In the genomic region with DNA sequence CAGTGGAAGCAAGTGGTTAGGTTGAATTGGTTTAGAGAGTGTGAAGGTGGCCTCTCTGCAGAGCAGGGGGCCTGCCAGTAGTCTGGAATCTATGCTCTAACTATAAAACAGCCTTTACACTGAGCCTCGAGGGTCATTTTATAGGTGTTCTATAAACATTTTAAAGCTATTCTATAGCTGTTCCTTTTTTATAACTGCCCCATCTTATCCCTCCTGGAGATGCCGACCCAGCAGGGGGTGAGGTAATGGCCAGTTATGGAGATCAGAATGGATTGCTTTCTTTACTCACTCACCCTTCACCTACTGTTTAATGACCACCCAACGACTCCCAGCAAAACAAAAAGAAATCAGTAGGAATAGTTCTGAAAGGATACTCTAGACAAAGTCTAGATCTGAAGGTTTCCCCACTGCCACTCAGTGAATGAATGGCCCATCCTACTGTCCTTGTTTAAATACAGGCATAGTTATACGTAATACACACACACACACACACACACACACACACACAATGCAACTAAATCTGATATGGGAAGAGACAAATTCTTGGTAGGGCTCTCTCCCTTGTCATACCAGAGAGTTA, we compare ENCODE assay signal across 31 cellular contexts.
"Had no signal": no experiment of that assay in that cellular context is flagged by ENCODE, and none has a peak within 500 bp of the region (broad histone marks: within the 10 kb centered on the region; RNA-seq: fewer than 3 reads in every experiment).

No MANE protein-coding gene starts in this region.

- H3K4me3 ChIP-seq: ascending aorta, breast epithelium, cardiac muscle cell, colonic mucosa, gastrocnemius medialis, heart left ventricle had no signal

- DNase-seq: activated CD4-positive, alpha-beta memory T cell treated with anti-CD3 and anti-CD28 coated beads for 36 hours; activated CD4-positive, alpha-beta T cell treated with anti-CD3 and anti-CD28 coated beads for 36 hours; activated CD4-positive, alpha-beta T cell treated with anti-CD3 and anti-CD28 coated beads, Interleukin-2, amount 10 ng/mL, durations not matched to agents 24 days and 14 days; activated CD4-positive, CD25-positive, alpha-beta regulatory T cell; activated CD4-positive, CD25-positive, alpha-beta regulatory T cell treated with anti-CD3 and anti-CD28 coated beads, Interleukin-2, amount 50 U/mL, for 72 hours; activated CD8-positive, alpha-beta memory T cell treated with anti-CD3 and anti-CD28 coated beads, Interleukin-2, amount 10 ng/mL, durations not matched to agents 7 days and 5 days; activated CD8-positive, alpha-beta memory T cell treated with anti-CD3 and anti-CD28 coated beads, Interleukin-2, amount 50 U/mL, for 4 hours; activated CD8-positive, alpha-beta T cell treated with anti-CD3 and anti-CD28 coated beads, Interleukin-2, amount 10 ng/mL, durations not matched to agents 7 days and 5 days; activated effector memory CD4-positive, alpha-beta T cell treated with anti-CD3 and anti-CD28 coated beads, Interleukin-2, amount 50 U/mL, for 16 hours; activated naive CD4-positive, alpha-beta T cell; activated naive CD4-positive, alpha-beta T cell treated with anti-CD3 and anti-CD28 coated beads, Interleukin-2, amount 10 ng/mL, durations not matched to agents 7 days and 5 days; activated naive CD8-positive, alpha-beta T cell treated with anti-CD3 and anti-CD28 coated beads, Interleukin-2, amount 10 ng/mL, durations not matched to agents 7 days and 5 days; activated T-cell treated with anti-CD3 and anti-CD28 coated beads, Interleukin-2, amount 50 U/mL, for 1 hour; activated T-cell treated with anti-CD3 and anti-CD28 coated beads, Interleukin-2, amount 50 U/mL, for 48 hours; central memory CD4-positive, alpha-beta T cell; cerebellar nuclear complex; colonic mucosa; effector CD8-positive, alpha-beta T cell; foreskin keratinocyte; gastrocnemius medialis; glutamatergic neuron; heart left ventricle; hypothalamus; T1000; WERI-Rb-1 had no signal

- H3K9me3 ChIP-seq: breast epithelium, colonic mucosa, gastrocnemius medialis had no signal

- H3K27ac ChIP-seq: ascending aorta, breast epithelium, cardiac muscle cell, colonic mucosa, epithelial cell of prostate, foreskin keratinocyte, gastrocnemius medialis, heart left ventricle, WERI-Rb-1 had no signal

- H3K4me1 ChIP-seq: ascending aorta, breast epithelium, colonic mucosa, foreskin keratinocyte, gastrocnemius medialis, heart left ventricle had no signal

- H3K36me3 ChIP-seq: ascending aorta, breast epithelium, cardiac muscle cell, colonic mucosa, gastrocnemius medialis, heart left ventricle, WERI-Rb-1 had no signal

- H3K27me3 ChIP-seq: ascending aorta, breast epithelium, cardiac muscle cell, colonic mucosa, foreskin keratinocyte, gastrocnemius medialis, heart left ventricle had no signal

- ATAC-seq: activated CD4-positive, alpha-beta T cell treated with anti-CD3 and anti-CD28 coated beads for 36 hours; activated CD8-positive, alpha-beta memory T cell treated with anti-CD3 and anti-CD28 coated beads, Interleukin-2, amount 10 ng/mL, durations not matched to agents 7 days and 5 days; activated CD8-positive, alpha-beta T cell treated with anti-CD3 and anti-CD28 coated beads, Interleukin-2, amount 10 ng/mL, durations not matched to agents 7 days and 5 days; activated naive CD4-positive, alpha-beta T cell treated with anti-CD3 and anti-CD28 coated beads, Interleukin-2, amount 50 U/mL, for 72 hours; esophagus mucosa; foreskin keratinocyte; gastrocnemius medialis; heart left ventricle had no signal
